23 cellular contexts compared by ENCODE assay signal in genomic region chr17:58398574-58399266, GRCh38. TPM values are rescaled to one million over a fixed set of nuclear protein-coding genes. Genes with fewer than 3 reads are reported as not detected.
DNase-seq lines count a peak whose midpoint lies in the region; ATAC-seq, FAIRE-seq and TF ChIP-seq lines count a peak whose summit lies in the region.
"Had no signal": no experiment of that assay in that cellular context is flagged by ENCODE, and none has a peak within 500 bp of the region (broad histone marks: within the 10 kb centered on the region; RNA-seq: fewer than 3 reads in every experiment).

No MANE protein-coding gene starts in this region.

- no peak overlapping the region for H3K4me3 ChIP-seq in A549
- peak overlapping the region; percentile 34; the same call in 1 of the 2 replicates for H3K4me3 ChIP-seq in HUES6 (ENCODE audit: low read depth, low read length)
- no peak overlapping the region for H3K4me3 ChIP-seq in colonic mucosa
- no peak overlapping the region for H3K4me3 ChIP-seq in neural progenitor cell
- H3K4me3 ChIP-seq in lower lobe of right lung = no peak overlapping the region
- H3K4me3 ChIP-seq: SK-N-MC had no signal

- ATAC-seq in A549 = no peak
- ATAC-seq in activated T-helper 17 cell treated with anti-CD3 and anti-CD28 coated beads, Interleukin-2, amount 50 U/mL, for 72 hours (replicated peaks) = no peak
- no peak for ATAC-seq in lower lobe of right lung
- ATAC-seq in GM18867 (IDR thresholded peaks at IDR 0.05; ENCODE audit: unreplicated experiment) = no peak

- peaks cover 35% of the 10 kb centered on the region for H3K4me1 ChIP-seq in A549
- peaks cover 61% of the 10 kb centered on the region for H3K4me1 ChIP-seq in HUES6 (ENCODE audit: control insufficient read depth, insufficient read depth, low read length)
- peaks cover 11% of the 10 kb centered on the region for H3K4me1 ChIP-seq in colonic mucosa
- H3K4me1 ChIP-seq in neural progenitor cell = peaks cover 21% of the 10 kb centered on the region
- H3K4me1 ChIP-seq in lower lobe of right lung = no peaks in the 10 kb centered on the region

- peak; percentile 94 for FAIRE-seq in A549 (lab: Jason Lieb, UNC)
- FAIRE-seq: A204.1, GM12891, GM18507, HTR-8/SVneo, RCC 7860 had no signal

- TF ChIP-seq POLR2A in A549 (IDR thresholded peaks at IDR 0.05; ENCODE audit: low read length) = no peak

- CTCF ChIA-PET in A549 (lab: Yijun Ruan, JAX) = interaction anchor here (1.0 to 2.4 kb wide), 4 partner anchors 9 to 149 kb away, joined by 3 to 8 read pairs (median 5); partner anchors contain the start of gene RNF43

- TF ChIP-seq CTCF in A549 (IDR thresholded peaks at IDR 0.05) (no peak), colonic mucosa (IDR thresholded peaks at IDR 0.05) (no peak), neural progenitor cell (IDR thresholded peaks at IDR 0.05) (no peak), lower lobe of right lung (IDR thresholded peaks at IDR 0.05) (no peak)

- no peaks in the 10 kb centered on the region for H3K9me3 Mint-ChIP-seq in neural progenitor cell
- no peaks in the 10 kb centered on the region for H3K9me3 Mint-ChIP-seq in activated T-helper 17 cell treated with anti-CD3 and anti-CD28 coated beads, Interleukin-2, amount 50 U/mL, for 72 hours

- H3K27ac Mint-ChIP-seq in neural progenitor cell = no peak overlapping the region
- no peak overlapping the region for H3K27ac Mint-ChIP-seq in activated T-helper 17 cell treated with anti-CD3 and anti-CD28 coated beads, Interleukin-2, amount 50 U/mL, for 72 hours

- H3K4me3 Mint-ChIP-seq in neural progenitor cell = no peak overlapping the region
- no peak overlapping the region for H3K4me3 Mint-ChIP-seq in activated T-helper 17 cell treated with anti-CD3 and anti-CD28 coated beads, Interleukin-2, amount 50 U/mL, for 72 hours

- H3K4me1 Mint-ChIP-seq in neural progenitor cell = peaks cover 53% of the 10 kb centered on the region
- peaks cover 7% of the 10 kb centered on the region for H3K4me1 Mint-ChIP-seq in activated T-helper 17 cell treated with anti-CD3 and anti-CD28 coated beads, Interleukin-2, amount 50 U/mL, for 72 hours

- peaks cover 40% of the 10 kb centered on the region; the same call in 1 of the 2 replicates for H3K27me3 ChIP-seq in HUES6 (ENCODE audit: control insufficient read depth, insufficient read depth, low read length)
- H3K27me3 ChIP-seq in colonic mucosa = no peaks in the 10 kb centered on the region
- peaks cover 5% of the 10 kb centered on the region for H3K27me3 ChIP-seq in neural progenitor cell
- no peaks in the 10 kb centered on the region for H3K27me3 ChIP-seq in lower lobe of right lung (ENCODE audit: low read depth)

- TF ChIP-seq RAD21 in A549 (conservative IDR thresholded peaks at IDR 0.05 in 1 of 2, IDR thresholded peaks at IDR 0.05 in 1 of 2) = no peak

- no peaks in the 10 kb centered on the region for H3K27me3 Mint-ChIP-seq in neural progenitor cell (ENCODE audit: insufficient read depth, low read depth)
- no peaks in the 10 kb centered on the region for H3K27me3 Mint-ChIP-seq in activated T-helper 17 cell treated with anti-CD3 and anti-CD28 coated beads, Interleukin-2, amount 50 U/mL, for 72 hours

- no peak overlapping the region; the same call in 2 of the 3 replicates for H3K4me2 ChIP-seq in A549
- no peak overlapping the region for H3K4me2 ChIP-seq in neural progenitor cell

- H3K79me2 ChIP-seq in neural progenitor cell (ENCODE audit: low read depth) = no peaks in the 10 kb centered on the region

- peaks cover 7% of the 10 kb centered on the region for H3K36me3 Mint-ChIP-seq in neural progenitor cell
- H3K36me3 Mint-ChIP-seq in activated T-helper 17 cell treated with anti-CD3 and anti-CD28 coated beads, Interleukin-2, amount 50 U/mL, for 72 hours (ENCODE audit: low read depth) = no peaks in the 10 kb centered on the region

- intact Hi-C loops in colonic mucosa (cut with DNase I) = no loop called here
- intact Hi-C loops in lower lobe of right lung (cut with DNase I) = no loop called here

- H3K9ac ChIP-seq in HUES6 (ENCODE audit: low read length) = peak overlapping the region; percentile 42
- peak overlapping the region in 1 of 2 donors; percentile 48 for H3K9ac ChIP-seq in colonic mucosa (ENCODE audit: low read depth in 2 of 2, low read length in 2 of 2)
- no peak overlapping the region for H3K9ac ChIP-seq in neural progenitor cell

- peak overlapping the region; percentile 44 for H2AFZ ChIP-seq in neural progenitor cell (replicated peaks)

- H3K36me3 ChIP-seq in HUES6 (ENCODE audit: control insufficient read depth, insufficient read depth, low read length) = no peaks in the 10 kb centered on the region
- no peaks in the 10 kb centered on the region for H3K36me3 ChIP-seq in colonic mucosa
- H3K36me3 ChIP-seq in neural progenitor cell = no peaks in the 10 kb centered on the region
- no peaks in the 10 kb centered on the region for H3K36me3 ChIP-seq in lower lobe of right lung

- no peak overlapping the region for H3K27ac ChIP-seq in A549
- peak overlapping the region; percentile 12; the same call in 1 of the 2 replicates for H3K27ac ChIP-seq in HUES6 (ENCODE audit: low read depth, low read length)
- H3K27ac ChIP-seq in colonic mucosa = peak overlapping the region; percentile 13
- no peak overlapping the region for H3K27ac ChIP-seq in neural progenitor cell
- H3K27ac ChIP-seq in lower lobe of right lung = no peak overlapping the region
- H3K27ac ChIP-seq: SK-N-MC had no signal

- no peaks in the 10 kb centered on the region for H3K9me3 ChIP-seq in A549
- no peaks in the 10 kb centered on the region for H3K9me3 ChIP-seq in HUES6 (ENCODE audit: control insufficient read depth, insufficient read depth, low read depth, low read length)
- H3K9me3 ChIP-seq in colonic mucosa = no peaks in the 10 kb centered on the region
- H3K9me3 ChIP-seq in neural progenitor cell (ENCODE audit: low read depth) = no peaks in the 10 kb centered on the region
- no peaks in the 10 kb centered on the region for H3K9me3 ChIP-seq in lower lobe of right lung

- no peak for TF ChIP-seq EP300 in A549 (IDR thresholded peaks at IDR 0.05)

- WGBS in A549 (ENCODE audit: missing lambda C conversion rate) = 39% methylated on average over 3 of the region's 3 CpGs

- POLR2A ChIA-PET in A549 (lab: Yijun Ruan, JAX) = no interaction called here

- H4K20me1 ChIP-seq in neural progenitor cell (ENCODE audit: low read depth) = no peaks in the 10 kb centered on the region

- H3F3A ChIP-seq in neural progenitor cell (ENCODE audit: low read depth) = peaks cover 17% of the 10 kb centered on the region

- DNase-seq in A549 (ENCODE audit: low read depth in 1 of 2, low spot score in 1 of 2) (no peak), colonic mucosa (no peak), neural progenitor cell (ENCODE audit: low spot score) (no peak), lower lobe of right lung (no peak), cerebellar cortex (ENCODE audit: low spot score) (no peak)
- DNase-seq: C1 segment of cervical spinal cord, GF-D8, H7, KBM-7, NCI-H1048, NCI-H2107, NCI-H226, NCI-H526 treated with DMSO at 0.1 percent for 48 hours, Right ventricle myocardium superior had no signal

TF ChIP-seq in A549, 52 proteins besides CTCF, POLR2A, EP300 and RAD21:
- TF ChIP-seq TFCP2L1 (CRISPR knock-in tag; IDR thresholded peaks at IDR 0.05) = no peak
- TF ChIP-seq HOXB5 (CRISPR knock-in tag; IDR thresholded peaks at IDR 0.05) = no peak
- TF ChIP-seq CBX8 (IDR thresholded peaks at IDR 0.05) = no peak
- TF ChIP-seq RFX5 (IDR thresholded peaks at IDR 0.05) = no peak
- no peak for TF ChIP-seq ZC3H11A (IDR thresholded peaks at IDR 0.05)
- no peak for TF ChIP-seq EHMT2 (IDR thresholded peaks at IDR 0.05; ENCODE audit: low read depth)
- no peak for TF ChIP-seq MAFK (IDR thresholded peaks at IDR 0.05; ENCODE audit: partially characterized antibody)
- no peak for TF ChIP-seq NFE2L2 (conservative IDR thresholded peaks at IDR 0.05; ENCODE audit: low read length)

RNA-seq across cellular contexts. Expression of gene RNF43, which starts 18.6 kb away (rescaled TPM):
- polyA plus RNA-seq in A549 (2011; rRNA removed) (6.3 and 6.6 TPM in 2 replicates), A549 (2017; fragmentation: RNase III; extraction: RNeasy Plus Mini Kit Qiagen cat#74134 plus additional on column Dnase treatment) (1.6 to 2.6 TPM (median 2.5 TPM) in 3 replicates)
- 0.82 and 0.83 TPM in 2 replicates for polyA plus RNA-seq in A549 (2012; cell fraction: cytosol; rRNA removed)
- 1.3 and 2.3 TPM in 2 replicates for polyA plus RNA-seq in A549 (2012; cell fraction: nucleus; rRNA removed)
- polyA minus RNA-seq in A549 (2011; rRNA and poly(A)+ RNA removed) = 2.8 and 3.2 TPM in 2 replicates
- total RNA-seq in colonic mucosa (10 to 100 TPM; 38.5 to 51.2 TPM), neural progenitor cell (ENCODE audit: low replicate concordance) (0.50 TPM in 1 of 2 replicates, not detected in the other), lower lobe of right lung (9.7 TPM)
- under 1 TPM; 0.71 to 0.85 TPM for total RNA-seq in activated T-helper 17 cell treated with anti-CD3 and anti-CD28 coated beads, Interleukin-2, amount 50 U/mL, for 72 hours

RNA-seq across cellular contexts. Expression of gene SUPT4H1, which starts 46.7 kb away (rescaled TPM):
- polyA plus RNA-seq in A549 (2011; rRNA removed) (241 and 260 TPM in 2 replicates), A549 (2017; fragmentation: RNase III; extraction: RNeasy Plus Mini Kit Qiagen cat#74134 plus additional on column Dnase treatment) (117 to 124 TPM (median 123 TPM) in 3 replicates)
- polyA plus RNA-seq in A549 (2012; cell fraction: cytosol; rRNA removed) = 112 and 123 TPM in 2 replicates
- 60.7 and 203 TPM in 2 replicates for polyA plus RNA-seq in A549 (2012; cell fraction: nucleus; rRNA removed)
- 81.6 and 112 TPM in 2 replicates for polyA minus RNA-seq in A549 (2011; rRNA and poly(A)+ RNA removed)
- total RNA-seq in colonic mucosa (10 to 100 TPM; 68.7 to 75.3 TPM), neural progenitor cell (ENCODE audit: low replicate concordance) (60.2 and 103 TPM in 2 replicates), lower lobe of right lung (82.4 TPM)
- total RNA-seq in activated T-helper 17 cell treated with anti-CD3 and anti-CD28 coated beads, Interleukin-2, amount 50 U/mL, for 72 hours = 100 to 1,000 TPM; 117 to 147 TPM

Comparison
In these comparisons a context has a peak if more than half of its experiments do, and no peak if none do; other contexts are left out.
1. H3K27ac ChIP-seq: peak in HUES6 (single experiment) and colonic mucosa (single experiment); none in A549 (0 of 2), neural progenitor cell (single experiment) and lower lobe of right lung (single experiment).